ENCODE assay signal across 14 cellular contexts in the genomic region with DNA sequence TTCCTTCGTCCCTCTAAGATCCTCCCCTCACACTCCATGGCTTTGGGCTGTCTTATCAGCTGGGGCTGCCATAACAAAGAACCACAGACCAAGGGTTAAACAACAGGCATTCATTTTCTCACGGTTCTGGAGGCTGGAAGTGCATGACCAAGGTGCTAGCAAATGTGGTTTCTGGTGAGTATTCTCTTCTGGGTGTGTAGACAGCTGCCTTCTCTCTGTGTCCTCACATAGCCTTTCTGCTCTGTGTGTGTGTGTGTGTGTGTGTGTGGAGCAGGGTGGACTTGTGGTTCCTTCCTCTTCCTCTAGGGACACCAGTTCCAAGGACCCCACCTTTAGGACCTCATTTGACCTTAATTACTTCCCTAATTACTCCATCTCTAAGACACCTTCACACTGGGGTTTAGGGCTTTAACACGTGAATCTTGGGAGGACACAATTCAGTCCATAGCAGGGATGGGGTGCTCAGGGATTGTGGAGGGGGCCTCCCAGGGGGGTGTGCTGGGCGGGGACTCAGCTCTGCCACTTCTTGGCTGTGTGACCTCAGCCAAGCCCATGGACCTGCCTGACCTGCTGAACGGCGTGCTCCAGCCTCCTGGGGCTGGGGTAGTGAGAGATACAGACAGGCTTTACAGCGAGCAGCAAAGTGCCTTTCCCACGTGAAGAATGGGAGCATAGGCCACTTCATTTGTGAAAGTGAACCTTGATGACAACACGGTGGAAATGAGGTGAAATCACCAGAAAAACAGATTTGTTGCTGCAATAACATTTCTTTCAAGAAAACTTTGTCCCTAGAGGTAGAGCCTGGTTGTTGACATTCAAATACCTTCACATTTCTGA. TPM values are rescaled to one million over a fixed set of nuclear protein-coding genes. Genes with fewer than 3 reads are reported as not detected.
DNase-seq lines count a peak whose midpoint lies in the region; ATAC-seq and TF ChIP-seq lines count a peak whose summit lies in the region.
"Had no signal": no experiment of that assay in that cellular context is flagged by ENCODE, and none has a peak within 500 bp of the region (broad histone marks: within the 10 kb centered on the region; RNA-seq: fewer than 3 reads in every experiment).

No MANE protein-coding gene starts in this region.

- peak; percentile 22 for TF ChIP-seq CTCF in DND-41 (IDR thresholded peaks at IDR 0.05; ENCODE audit: borderline replicate concordance, extremely low read depth, low read length, poor library complexity, severe bottlenecking)
- peak; percentile 69 for TF ChIP-seq CTCF in chondrocyte (IDR thresholded peaks at IDR 0.05)
- TF ChIP-seq CTCF in neural crest cell (conservative IDR thresholded peaks at IDR 0.05), result peak; percentile 33
- TF ChIP-seq CTCF in nephron progenitor cell (IDR thresholded peaks at IDR 0.05), result no peak

- no peaks in the 10 kb centered on the region for H3K27me3 ChIP-seq in DND-41 (ENCODE audit: insufficient read depth, low read length, poor library complexity)
- H3K27me3 ChIP-seq: tibial nerve had no signal

- H3K36me3 Mint-ChIP-seq in chondrocyte (ENCODE audit: low read depth) (no peaks in the 10 kb centered on the region), neural crest cell (ENCODE audit: low read depth) (peaks cover 5% of the 10 kb centered on the region), nephron progenitor cell (ENCODE audit: low read depth) (no peaks in the 10 kb centered on the region)
- H3K36me3 Mint-ChIP-seq: memory B cell had no signal

- H3K4me2 ChIP-seq in DND-41 (ENCODE audit: insufficient read depth, low read length), result no peak overlapping the region

- H3K9me3 Mint-ChIP-seq in chondrocyte (ENCODE audit: low read depth) (no peaks in the 10 kb centered on the region), neural crest cell (peaks cover 5% of the 10 kb centered on the region), nephron progenitor cell (no peaks in the 10 kb centered on the region)
- H3K9me3 Mint-ChIP-seq: activated T-cell treated with anti-CD3 and anti-CD28 coated beads, Interleukin-2, amount 50 U/mL, for 72 hours; memory B cell had no signal

- H2AFZ ChIP-seq in DND-41 (ENCODE audit: low read depth, low read length), result no peak overlapping the region

- H3K4me1 ChIP-seq in DND-41 (ENCODE audit: insufficient read depth, low read length), result no peaks in the 10 kb centered on the region

- H3K4me3 ChIP-seq in DND-41 (ENCODE audit: low read depth in 1 of 2, low read length in 2 of 2), result no peak overlapping the region
- H3K4me3 ChIP-seq: tibial nerve had no signal

- DNase-seq in DND-41 (peak; percentile 56), LHCN-M2 (ENCODE audit: low read depth) (peak; percentile 49), chondrocyte (ENCODE audit: low spot score) (no peak), neural crest cell (ENCODE audit: low read depth, low spot score) (no peak), nephron progenitor cell (no peak)
- no peak for DNase-seq in effector CD4-positive, alpha-beta T cell
- DNase-seq: activated T-cell treated with anti-CD3 and anti-CD28 coated beads, Interleukin-2, amount 50 U/mL, for 72 hours; GDM1; NCI-H2081 treated with DMSO at 0.1 percent for 48 hours; stimulated activated CD4-positive, alpha-beta T cell treated with anti-CD3 and anti-CD28 coated beads, Interleukin-15, amount 100 ng/mL, for 24 hours had no signal

- H3K4me1 Mint-ChIP-seq in chondrocyte (ENCODE audit: low read depth) (peaks cover 30% of the 10 kb centered on the region), neural crest cell (peaks cover 39% of the 10 kb centered on the region), nephron progenitor cell (peaks cover 53% of the 10 kb centered on the region)

- no peak overlapping the region for H3K27ac ChIP-seq in DND-41 (ENCODE audit: low read length)

- peaks cover 3% of the 10 kb centered on the region for H3K27me3 Mint-ChIP-seq in chondrocyte (ENCODE audit: low read depth)
- peaks cover 3% of the 10 kb centered on the region for H3K27me3 Mint-ChIP-seq in neural crest cell (ENCODE audit: low read depth)
- H3K27me3 Mint-ChIP-seq in nephron progenitor cell (ENCODE audit: low read depth, poor library complexity), result peaks cover 16% of the 10 kb centered on the region

- H3K79me2 ChIP-seq in DND-41 (ENCODE audit: insufficient read depth, low read length), result no peaks in the 10 kb centered on the region

- H3K36me3 ChIP-seq in DND-41 (ENCODE audit: insufficient read depth, low read length), result no peaks in the 10 kb centered on the region
- H3K36me3 ChIP-seq: tibial nerve had no signal

- H3K27ac Mint-ChIP-seq in chondrocyte (ENCODE audit: unreplicated experiment) (peak overlapping the region; percentile 59), neural crest cell (ENCODE audit: unreplicated experiment) (peak overlapping the region; percentile 60), nephron progenitor cell (no peak overlapping the region)
- H3K27ac Mint-ChIP-seq: activated T-cell treated with anti-CD3 and anti-CD28 coated beads, Interleukin-2, amount 50 U/mL, for 72 hours; memory B cell had no signal

- ATAC-seq in DND-41 (ENCODE audit: insufficient read depth, low read depth) (peak; percentile 92), HG03521 (IDR thresholded peaks at IDR 0.05; ENCODE audit: unreplicated experiment) (no peak)
- no peak for ATAC-seq in activated CD4-positive, CD25-positive, alpha-beta regulatory T cell treated with anti-CD3 and anti-CD28 coated beads, Interleukin-2, amount 50 U/mL, for 24 hours
- ATAC-seq: activated T-cell treated with anti-CD3 and anti-CD28 coated beads, Interleukin-2, amount 50 U/mL, for 72 hours had no signal

- no peak overlapping the region for H3K4me3 Mint-ChIP-seq in chondrocyte (ENCODE audit: unreplicated experiment)
- H3K4me3 Mint-ChIP-seq in neural crest cell, result no peak overlapping the region
- no peak overlapping the region for H3K4me3 Mint-ChIP-seq in nephron progenitor cell
- H3K4me3 Mint-ChIP-seq: activated T-cell treated with anti-CD3 and anti-CD28 coated beads, Interleukin-2, amount 50 U/mL, for 72 hours; memory B cell had no signal

- H3K9me3 ChIP-seq in DND-41 (ENCODE audit: insufficient read depth, low read length, severe bottlenecking), result no peaks in the 10 kb centered on the region
- H3K9me3 ChIP-seq: tibial nerve had no signal

- no peaks in the 10 kb centered on the region for H4K20me1 ChIP-seq in DND-41 (ENCODE audit: insufficient read depth, low read length)

- H3K9ac ChIP-seq in DND-41 (ENCODE audit: low read depth, low read length), result no peak overlapping the region

RNA-seq across cellular contexts. Expression of gene ACKR3, which starts 38.1 kb away (rescaled TPM):
- total RNA-seq in LHCN-M2 (2014; rRNA removed) (not detected in 2 replicates), chondrocyte (56.6 to 68.8 TPM (median 57.6 TPM) in 3 replicates), neural crest cell (24.5 and 26.2 TPM in 2 replicates)
- 1.6 TPM for polyA plus RNA-seq in LHCN-M2 (2012)

Comparison
In these comparisons a context has a peak if more than half of its experiments do, and no peak if none do; other contexts are left out.
1. DNase-seq: peak in DND-41 (single experiment) and LHCN-M2 (single experiment); none in chondrocyte (single experiment), neural crest cell (single experiment), nephron progenitor cell (single experiment) and effector CD4-positive, alpha-beta T cell (single experiment).
2. RNA of gene ACKR3, which starts 38.1 kb away (total RNA-seq): 56.6 to 68.8 TPM in chondrocyte and 24.5 to 26.2 TPM in neural crest cell; not detected in LHCN-M2; every median in the first group is over 10 times any median in the second.